In the genomic region with DNA sequence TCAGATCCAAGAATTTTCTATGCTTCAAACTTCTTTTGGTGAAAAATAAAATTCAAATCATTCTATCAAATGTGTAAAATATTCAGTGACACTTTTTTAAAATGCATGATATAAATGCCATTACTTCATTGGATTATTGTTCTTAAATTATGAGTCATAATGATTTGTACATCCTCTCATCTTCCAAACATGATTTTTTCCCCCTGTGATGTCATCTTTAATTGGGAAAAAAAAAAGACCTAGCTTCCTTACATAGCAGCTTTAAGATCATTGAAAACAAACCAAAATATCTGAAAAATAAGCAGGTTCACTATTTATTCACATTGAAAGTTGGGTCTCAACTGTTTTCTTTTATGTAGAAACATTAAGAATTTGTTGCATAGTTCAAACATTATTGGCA, we compare ENCODE assay signal across 28 cellular contexts.
"Had no signal": no experiment of that assay in that cellular context is flagged by ENCODE, and none has a peak within 500 bp of the region (broad histone marks: within the 10 kb centered on the region; RNA-seq: fewer than 3 reads in every experiment).

No MANE protein-coding gene starts in this region.

- DNase-seq: activated B cell treated with CpG ODN at 0.5 μM for 24 hours; activated CD4-positive, alpha-beta T cell treated with anti-CD3 and anti-CD28 coated beads for 48 hours; activated CD4-positive, alpha-beta T cell treated with anti-CD3 and anti-CD28 coated beads, Interleukin-2, amount 50 U/mL, for 1 hour; activated CD4-positive, alpha-beta T cell treated with anti-CD3 and anti-CD28 coated beads, Interleukin-2, amount 50 U/mL, for 48 hours; activated CD8-positive, alpha-beta memory T cell treated with anti-CD3 and anti-CD28 coated beads for 24 hours; activated CD8-positive, alpha-beta T cell treated with anti-CD3 and anti-CD28 coated beads for 36 hours; activated effector memory CD4-positive, alpha-beta T cell treated with Interleukin-2 at 50 U/mL for 16 hours; activated gamma-delta T cell treated with Interleukin-2 at 50 U/mL for 16 hours; activated naive CD4-positive, alpha-beta T cell treated with anti-CD3 and anti-CD28 coated beads, Interleukin-2, amount 50 U/mL, for 16 hours; activated naive CD4-positive, alpha-beta T cell treated with Interleukin-2 at 50 U/mL for 16 hours; activated T-cell treated with anti-CD3 and anti-CD28 coated beads, Interleukin-2, amount 50 U/mL, for 4 hours; amniotic stem cell; anterior cingulate cortex; brain microvascular endothelial cell; caudate nucleus; effector CD8-positive, alpha-beta T cell; foreskin fibroblast; head of caudate nucleus; T-helper 17 cell; T1000; WERI-Rb-1 had no signal

- H3K27me3 ChIP-seq: brain microvascular endothelial cell had no signal

- ATAC-seq: activated CD4-positive, CD25-positive, alpha-beta regulatory T cell treated with anti-CD3 and anti-CD28 coated beads, Interleukin-2, amount 50 U/mL, for 24 hours; activated CD8-positive, alpha-beta T cell treated with anti-CD3 and anti-CD28 coated beads for 36 hours; activated T-cell treated with anti-CD3 and anti-CD28 coated beads, Interleukin-2, amount 50 U/mL, for 4 hours; activated T-helper 17 cell treated with anti-CD3 and anti-CD28 coated beads, Interleukin-2, amount 50 U/mL, for 72 hours; esophagus mucosa; T-helper 17 cell had no signal

- H3K36me3 ChIP-seq: brain microvascular endothelial cell, WERI-Rb-1 had no signal

- FAIRE-seq: astrocyte, colon, endometrium, frontal cortex had no signal

- H3K27ac ChIP-seq: brain microvascular endothelial cell, WERI-Rb-1 had no signal
